20 cellular contexts compared by ENCODE assay signal in genomic region chr6:120935908-120936307, GRCh38.
A peak's percentile ranks its signal among the peaks of the same experiment; 100 is the strongest.
DNase-seq lines count a peak whose midpoint lies in the region; ATAC-seq and TF ChIP-seq lines count a peak whose summit lies in the region.
"Had no signal": no experiment of that assay in that cellular context is flagged by ENCODE, and none has a peak within 500 bp of the region (broad histone marks: within the 10 kb centered on the region; RNA-seq: fewer than 3 reads in every experiment).

No MANE protein-coding gene starts in this region.

- no peaks in the 10 kb centered on the region for H3K36me3 ChIP-seq in thyroid gland
- no peaks in the 10 kb centered on the region for H3K36me3 ChIP-seq in ascending aorta
- H3K36me3 ChIP-seq: tibial artery had no signal

- H3K9me3 Mint-ChIP-seq in chondrocyte (ENCODE audit: low read depth) = no peaks in the 10 kb centered on the region
- H3K9me3 Mint-ChIP-seq: IgD-negative memory B cell, memory B cell had no signal

- H3K27me3 ChIP-seq in thyroid gland (no peaks in the 10 kb centered on the region), ascending aorta (no peaks in the 10 kb centered on the region)
- H3K27me3 ChIP-seq: tibial artery had no signal

- H3K4me3 Mint-ChIP-seq in chondrocyte (ENCODE audit: unreplicated experiment) = no peak overlapping the region
- H3K4me3 Mint-ChIP-seq: activated CD8-positive, alpha-beta T cell treated with anti-CD3 and anti-CD28 coated beads, Interleukin-2, amount 10 ng/mL, durations not matched to agents 7 days and 5 days; CD8-positive, alpha-beta memory T cell; memory B cell had no signal

- H3K4me1 Mint-ChIP-seq in chondrocyte (ENCODE audit: low read depth) = no peaks in the 10 kb centered on the region
- H3K4me1 Mint-ChIP-seq: CD8-positive, alpha-beta memory T cell had no signal

- H3K9me3 ChIP-seq in thyroid gland (no peaks in the 10 kb centered on the region), ascending aorta (no peaks in the 10 kb centered on the region)
- H3K9me3 ChIP-seq: tibial artery had no signal

- intact Hi-C loops in thyroid gland (cut with DNase I) (no loop called here), ascending aorta (cut with DNase I) (no loop called here)

- no peak overlapping the region for H3K27ac Mint-ChIP-seq in chondrocyte (ENCODE audit: unreplicated experiment)
- H3K27ac Mint-ChIP-seq: activated CD8-positive, alpha-beta T cell treated with anti-CD3 and anti-CD28 coated beads, Interleukin-2, amount 10 ng/mL, durations not matched to agents 7 days and 5 days; CD8-positive, alpha-beta memory T cell; memory B cell had no signal

- no peak for TF ChIP-seq POLR2A in thyroid gland (IDR thresholded peaks at IDR 0.05)

- H3K27me3 Mint-ChIP-seq in chondrocyte (ENCODE audit: low read depth) = peaks cover 22% of the 10 kb centered on the region
- H3K27me3 Mint-ChIP-seq: CD8-positive, alpha-beta memory T cell; memory B cell had no signal

- TF ChIP-seq CTCF in chondrocyte (IDR thresholded peaks at IDR 0.05) = no peak
- TF ChIP-seq CTCF in thyroid gland (IDR thresholded peaks at IDR 0.05) = no peak
- TF ChIP-seq CTCF in ascending aorta (IDR thresholded peaks at IDR 0.05) = no peak

- no peak overlapping the region for H3K27ac ChIP-seq in thyroid gland
- H3K27ac ChIP-seq in ascending aorta = no peak overlapping the region
- H3K27ac ChIP-seq: tibial artery had no signal

- no peaks in the 10 kb centered on the region for H3K4me1 ChIP-seq in thyroid gland
- no peaks in the 10 kb centered on the region for H3K4me1 ChIP-seq in ascending aorta
- H3K4me1 ChIP-seq: tibial artery had no signal

- no peak for DNase-seq in chondrocyte (ENCODE audit: low spot score)
- no peak for DNase-seq in thyroid gland
- no peak for DNase-seq in hippocampal formation (lab: John Stamatoyannopoulos, UW)
- no peak for DNase-seq in ascending aorta (ENCODE audit: low spot score in 2 of 2)
- DNase-seq: ACHN; activated CD8-positive, alpha-beta T cell treated with anti-CD3 and anti-CD28 coated beads, Interleukin-2, amount 10 ng/mL, durations not matched to agents 7 days and 5 days; anterior cingulate cortex; CD8-positive, alpha-beta memory T cell; islet precursor cell; MV-4-11; NCI-H82; right cardiac atrium; stimulated activated CD4-positive, alpha-beta T cell treated with anti-CD3 and anti-CD28 coated beads, Interleukin-1b, Interleukin-23, amount 100 ng/mL, for 48 hours; tibial artery had no signal

- H3K36me3 Mint-ChIP-seq in chondrocyte (ENCODE audit: low read depth) = no peaks in the 10 kb centered on the region
- H3K36me3 Mint-ChIP-seq: CD8-positive, alpha-beta memory T cell; IgD-negative memory B cell; memory B cell had no signal

- ATAC-seq in GM18511 (IDR thresholded peaks at IDR 0.05; ENCODE audit: unreplicated experiment) = peak; percentile 43
- ATAC-seq in GM21367 (IDR thresholded peaks at IDR 0.05; ENCODE audit: unreplicated experiment) = peak; percentile 23
- ATAC-seq in HG02938 (IDR thresholded peaks at IDR 0.05; ENCODE audit: unreplicated experiment) = peak; percentile 42
- ATAC-seq in HG03457 (IDR thresholded peaks at IDR 0.05; ENCODE audit: unreplicated experiment) = peak; percentile 54
- ATAC-seq: activated CD8-positive, alpha-beta T cell treated with anti-CD3 and anti-CD28 coated beads, Interleukin-2, amount 10 ng/mL, durations not matched to agents 7 days and 5 days; right cardiac atrium had no signal

- H3K4me3 ChIP-seq in thyroid gland (replicated peaks in 1 of 3) (no peak overlapping the region), ascending aorta (no peak overlapping the region)
- H3K4me3 ChIP-seq: tibial artery had no signal
